Comparison of ENCODE assay signal across 8 cellular contexts in the genomic region with DNA sequence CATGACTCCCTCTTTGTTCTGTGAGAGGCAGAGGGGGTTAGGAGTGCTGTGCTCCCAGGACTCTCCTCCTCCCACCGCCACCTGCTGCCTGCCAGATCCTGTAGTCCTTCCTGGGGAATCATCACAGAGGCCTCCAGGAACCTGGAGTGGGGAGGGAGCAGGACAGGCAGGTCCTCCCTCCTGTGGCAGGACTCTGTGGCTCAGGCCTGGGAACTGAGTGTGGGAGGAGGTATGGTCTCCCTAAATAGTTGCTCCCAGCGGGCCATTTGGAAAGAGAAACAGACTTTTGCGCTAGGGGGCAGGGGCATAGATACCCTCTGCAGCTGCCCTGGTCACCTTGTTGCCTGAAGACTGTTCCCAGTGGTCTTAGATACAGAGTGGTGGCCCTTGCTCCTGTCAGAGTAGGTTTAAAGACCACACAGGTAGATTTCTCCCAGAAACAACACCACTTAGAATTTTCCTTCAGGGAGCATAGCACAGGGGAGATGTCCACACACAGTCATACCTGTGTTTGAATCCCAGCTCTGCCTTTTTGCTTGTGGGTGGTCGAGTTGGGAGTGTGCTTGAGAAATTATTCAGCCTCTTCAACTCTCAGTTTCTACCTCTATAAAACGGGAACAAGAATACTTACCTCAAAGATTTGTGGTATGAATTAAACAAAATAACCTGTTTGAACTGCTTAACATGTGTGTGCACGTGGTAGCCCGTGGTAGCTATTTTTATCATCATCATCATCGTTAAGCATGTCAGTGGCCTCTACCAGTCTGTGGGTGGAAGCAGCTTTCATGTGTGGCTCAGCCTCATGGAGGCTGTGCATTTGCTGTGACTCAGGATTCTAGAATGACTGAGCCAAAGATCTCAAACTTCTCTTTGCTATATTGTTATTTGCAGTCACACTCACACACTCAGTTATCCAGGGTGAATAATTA. TPM values are rescaled to one million over a fixed set of nuclear protein-coding genes. Genes with fewer than 3 reads are reported as not detected.
DNase-seq lines count a peak whose midpoint lies in the region; ATAC-seq, FAIRE-seq and TF ChIP-seq lines count a peak whose summit lies in the region.

No MANE protein-coding gene starts in this region.

- no peaks in the 10 kb centered on the region for H3K27me3 Mint-ChIP-seq in HFFc6 (ENCODE audit: insufficient read depth)
- no peaks in the 10 kb centered on the region for H3K27me3 Mint-ChIP-seq in stimulated activated memory B cell treated with anti-CD40 and anti-IgM and Interleukin-4, amounts not matched to agents 10 μg/mL and 1 μg/mL and 100 μg/mL, for 72 hours

- dilution Hi-C loops in keratinocyte (cut with MboI; ENCODE audit: extremely low pct_ligation_motif_present, low sequenced_read_pairs), result no loop called here

- CTCF ChIA-PET in PC-3 (lab: Charles Lee), result no interaction called here

- peak overlapping the region; percentile 55 for H3K27ac ChIP-seq in PC-3 (ENCODE audit: low read length)
- peak overlapping the region; percentile 84 for H3K27ac ChIP-seq in keratinocyte (ENCODE audit: control insufficient read depth, insufficient read depth, low read length)

- H3K9ac ChIP-seq in PC-3 (ENCODE audit: low read length) (no peak overlapping the region; the same call in 1 of the 2 replicates), keratinocyte (ENCODE audit: control insufficient read depth, extremely low read depth, insufficient read depth, low read length) (peak overlapping the region; percentile 70)

- H3K9me2 ChIP-seq in PC-3 (replicated peaks; ENCODE audit: low read length), result no peaks in the 10 kb centered on the region

- peak overlapping the region; percentile 72 for H3K4me3 Mint-ChIP-seq in HFFc6
- peak overlapping the region; percentile 59 for H3K4me3 Mint-ChIP-seq in stimulated activated memory B cell treated with anti-CD40 and anti-IgM and Interleukin-4, amounts not matched to agents 10 μg/mL and 1 μg/mL and 100 μg/mL, for 72 hours

- peaks cover 66% of the 10 kb centered on the region for H3K4me1 ChIP-seq in PC-3 (ENCODE audit: insufficient read depth, low read length)
- H3K4me1 ChIP-seq in keratinocyte (ENCODE audit: control insufficient read depth, extremely low read depth, insufficient read depth, low read length), result peaks cover 74% of the 10 kb centered on the region

- no peaks in the 10 kb centered on the region for H3K9me3 Mint-ChIP-seq in HFFc6
- H3K9me3 Mint-ChIP-seq in stimulated activated memory B cell treated with anti-CD40 and anti-IgM and Interleukin-4, amounts not matched to agents 10 μg/mL and 1 μg/mL and 100 μg/mL, for 72 hours, result no peaks in the 10 kb centered on the region

- FAIRE-seq in keratinocyte (lab: Jason Lieb, UNC), result peak; percentile 85

- H3K4me3 ChIP-seq in PC-3 (ENCODE audit: low read length), result no peak overlapping the region
- H3K4me3 ChIP-seq in keratinocyte (ENCODE audit: control insufficient read depth in 2 of 3, extremely low read depth in 1 of 3, insufficient read depth in 2 of 3, low read depth in 1 of 3, low read length in 3 of 3), result no peak overlapping the region

- peak overlapping the region; percentile 96 for H3K27ac Mint-ChIP-seq in HFFc6
- H3K27ac Mint-ChIP-seq in stimulated activated memory B cell treated with anti-CD40 and anti-IgM and Interleukin-4, amounts not matched to agents 10 μg/mL and 1 μg/mL and 100 μg/mL, for 72 hours, result peak overlapping the region; percentile 82

- intact Hi-C loops in PC-3 (cut with micrococcal nuclease), result no loop called here

- ATAC-seq in PC-3, result peak; percentile 8; the same call in 1 of the 2 replicates
- ATAC-seq in stimulated activated memory B cell treated with anti-CD40 and anti-IgM and Interleukin-4, amounts not matched to agents 10 μg/mL and 1 μg/mL and 100 μg/mL, for 72 hours, result peak; percentile 86

- H3F3A ChIP-seq in PC-3 (ENCODE audit: low read length, unreplicated experiment), result no peaks in the 10 kb centered on the region

- H3K27me3 ChIP-seq in PC-3 (ENCODE audit: low read length) (no peaks in the 10 kb centered on the region), keratinocyte (ENCODE audit: control insufficient read depth, extremely low read depth, insufficient read depth, low read length) (no peaks in the 10 kb centered on the region)

- BruUV-seq in PC-3 (replicated peaks; lab: Mats Ljungman, UMichigan), result no TSS peak

- 0 out of 2 replicates have a peak, but pooled peaks cover 5% of the 10 kb centered on the region for H3K79me2 ChIP-seq in PC-3 (ENCODE audit: low read length)
- no peaks in the 10 kb centered on the region for H3K79me2 ChIP-seq in keratinocyte (ENCODE audit: control insufficient read depth, insufficient read depth, low read length)

- peaks cover 92% of the 10 kb centered on the region for H3K4me1 Mint-ChIP-seq in HFFc6 (ENCODE audit: low read depth)
- H3K4me1 Mint-ChIP-seq in stimulated activated memory B cell treated with anti-CD40 and anti-IgM and Interleukin-4, amounts not matched to agents 10 μg/mL and 1 μg/mL and 100 μg/mL, for 72 hours, result peaks cover 99% of the 10 kb centered on the region

- POLR2A ChIA-PET in PC-3 (lab: Charles Lee; ENCODE audit: unreplicated experiment), result interaction anchor here (0.5 kb wide), 1 partner anchor 65 kb away, joined by 5 read pairs; no protein-coding TSS in a partner anchor

- H3K9me3 ChIP-seq in PC-3 (ENCODE audit: low read length) (no peaks in the 10 kb centered on the region), keratinocyte (ENCODE audit: control insufficient read depth, low read depth, low read length) (no peaks in the 10 kb centered on the region)

- peak; percentile 72 for DNase-seq in GM10266 (ENCODE audit: extremely low spot score)
- DNase-seq in HFFc6, result peak; percentile 85
- DNase-seq in PC-3, result peak; percentile 53
- DNase-seq in activated naive CD4-positive, alpha-beta T cell treated with Interleukin-2 at 50 U/mL for 16 hours, result peak; percentile 80
- DNase-seq in keratinocyte (ENCODE audit: low read depth, low spot score), result no peak
- no peak for DNase-seq in NCI-H1694 treated with DMSO at 0.1 percent for 48 hours (lab: John Stamatoyannopoulos, UW)
- DNase-seq in epidermal melanocyte (ENCODE audit: insufficient read length, low spot score), result no peak

- no peaks in the 10 kb centered on the region for H3K36me3 ChIP-seq in PC-3 (ENCODE audit: low read depth, low read length)
- H3K36me3 ChIP-seq in keratinocyte (ENCODE audit: control insufficient read depth in 2 of 2, extremely low read depth in 1 of 2, insufficient read depth in 2 of 2, low read length in 2 of 2), result no peaks in the 10 kb centered on the region

- H4K20me1 ChIP-seq in PC-3 (ENCODE audit: low read length) (no peaks in the 10 kb centered on the region), keratinocyte (ENCODE audit: control insufficient read depth, extremely low read depth, insufficient read depth, low read length) (no peaks in the 10 kb centered on the region)

- TF ChIP-seq CTCF in GM10266 (IDR thresholded peaks at IDR 0.05; ENCODE audit: control insufficient read depth, insufficient read depth, low read depth, missing control alignments) (no peak), HFFc6 (IDR thresholded peaks at IDR 0.05) (no peak), PC-3 (conservative IDR thresholded peaks at IDR 0.05; ENCODE audit: low read depth, low read length) (no peak), keratinocyte (optimal IDR thresholded peaks at IDR 0.05 in 1 of 3, IDR thresholded peaks at IDR 0.05 in 1 of 3, conservative IDR thresholded peaks at IDR 0.05 in 1 of 3; ENCODE audit: extremely low read depth in 1 of 3, insufficient read depth in 2 of 3, low read length in 3 of 3) (no peak)

- no peaks in the 10 kb centered on the region for H3K9me1 ChIP-seq in keratinocyte (ENCODE audit: control insufficient read depth, extremely low read depth, insufficient read depth, low read length)

- no peak overlapping the region for H2AFZ ChIP-seq in PC-3 (ENCODE audit: low read length)
- no peak overlapping the region for H2AFZ ChIP-seq in keratinocyte (ENCODE audit: control insufficient read depth, low read length)

- peaks cover 4% of the 10 kb centered on the region; the same call in 1 of the 2 replicates for H3K36me3 Mint-ChIP-seq in HFFc6 (ENCODE audit: low read depth)
- H3K36me3 Mint-ChIP-seq in stimulated activated memory B cell treated with anti-CD40 and anti-IgM and Interleukin-4, amounts not matched to agents 10 μg/mL and 1 μg/mL and 100 μg/mL, for 72 hours, result peaks cover 8% of the 10 kb centered on the region

- H3K4me2 ChIP-seq in PC-3 (ENCODE audit: low read length) (peak overlapping the region; percentile 15; the same call in 1 of the 2 replicates), keratinocyte (ENCODE audit: control insufficient read depth, extremely low read depth, insufficient read depth, low read depth, low read length) (peak overlapping the region; percentile 57)

RNA-seq across cellular contexts. Expression of a gene that starts 55.8 kb away (rescaled TPM):
- 1 to 10 TPM; 3.8 to 5.6 (median 4.9) TPM for total RNA-seq in HFFc6 (2021; fragmentation: NEBNext Ultra II Directional; extraction: Animal tissue kit (Norgen Biotek cat#: 25700))
- total RNA-seq in PC-3 (2014; rRNA removed), result 8.2 and 21.8 TPM in 2 replicates
- 14.8 to 23.0 TPM (median 21.5 TPM) in 3 replicates for polyA plus RNA-seq in keratinocyte
- 2.4 TPM for polyA plus RNA-seq in keratinocyte (2011; ENCODE audit: low read depth)
- 9.5 and 17.4 TPM in 2 replicates for polyA plus RNA-seq in keratinocyte (2011; cell fraction: cytosol; rRNA removed)
- polyA plus RNA-seq in keratinocyte (2011; cell fraction: nucleus; rRNA removed), result 56.3 and 66.2 TPM in 2 replicates
- 7.7 and 9.6 TPM in 2 replicates for polyA plus RNA-seq in keratinocyte (2012; ENCODE audit: low replicate concordance)
- polyA minus RNA-seq in keratinocyte, result 43.5 to 54.4 TPM (median 46.9 TPM) in 3 replicates
- polyA minus RNA-seq in keratinocyte (2011; cell fraction: cytosol; rRNA and poly(A)+ RNA removed), result 18.8 TPM
- polyA minus RNA-seq in keratinocyte (2011; cell fraction: nucleus; rRNA and poly(A)+ RNA removed), result 29.9 and 37.5 TPM in 2 replicates

Comparison
In these comparisons a context has a peak if more than half of its experiments do, and no peak if none do; other contexts are left out.
1. DNase-seq: peak in GM10266 (single experiment), HFFc6 (single experiment), PC-3 (single experiment) and activated naive CD4-positive, alpha-beta T cell treated with Interleukin-2 at 50 U/mL for 16 hours (single experiment); none in keratinocyte (single experiment), NCI-H1694 treated with DMSO at 0.1 percent for 48 hours (single experiment) and epidermal melanocyte (single experiment).